21 cellular contexts compared by ENCODE assay signal in the genomic region with DNA sequence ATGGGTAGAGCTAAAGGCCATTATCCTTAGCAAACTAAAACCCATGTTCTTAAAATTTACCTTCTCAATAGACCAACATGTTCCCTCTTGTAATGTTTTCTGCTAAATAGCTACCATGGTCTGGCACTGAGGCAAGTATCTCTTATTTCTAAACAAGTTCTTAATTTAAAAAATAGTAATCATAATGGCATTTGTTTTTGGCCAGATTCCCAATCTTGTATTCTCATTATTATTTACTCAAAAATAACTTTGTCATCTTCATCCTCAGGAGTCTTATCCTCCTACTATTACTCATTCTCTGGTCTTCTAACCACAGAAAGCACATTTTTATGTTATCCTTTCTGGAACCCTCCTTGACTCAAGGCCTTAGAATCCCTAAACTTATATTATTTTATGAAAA.
DNase-seq lines count a peak whose midpoint lies in the region; ATAC-seq, FAIRE-seq and TF ChIP-seq lines count a peak whose summit lies in the region.
"Had no signal": no experiment of that assay in that cellular context is flagged by ENCODE, and none has a peak within 500 bp of the region (broad histone marks: within the 10 kb centered on the region; RNA-seq: fewer than 3 reads in every experiment).

No MANE protein-coding gene starts in this region.

- dilution Hi-C loops in keratinocyte (cut with MboI; ENCODE audit: extremely low pct_ligation_motif_present, low sequenced_read_pairs) = no loop called here

- H3K36me3 ChIP-seq in keratinocyte (ENCODE audit: control insufficient read depth in 2 of 2, extremely low read depth in 1 of 2, insufficient read depth in 2 of 2, low read length in 2 of 2) = no peaks in the 10 kb centered on the region
- H3K36me3 ChIP-seq in gastroesophageal sphincter = no peaks in the 10 kb centered on the region
- no peaks in the 10 kb centered on the region for H3K36me3 ChIP-seq in heart left ventricle
- H3K36me3 ChIP-seq: BLaER1 treated with 17β-estradiol and CSF1 and Interleukin-3, amounts not matched to agents 10 nM and 100 nM; MG63; Peyer's patch had no signal

- no peak for ATAC-seq in gastroesophageal sphincter
- no peak for ATAC-seq in heart left ventricle

- H3K9me3 ChIP-seq in keratinocyte (ENCODE audit: control insufficient read depth, low read depth, low read length) = no peaks in the 10 kb centered on the region
- no peaks in the 10 kb centered on the region for H3K9me3 ChIP-seq in gastroesophageal sphincter
- peaks cover 0 to 9% (median 0%) of the 10 kb centered on the region in 12 donors for H3K9me3 ChIP-seq in heart left ventricle
- H3K9me3 ChIP-seq: BLaER1 treated with 17β-estradiol and CSF1 and Interleukin-3, amounts not matched to agents 10 nM and 100 nM; MG63; Peyer's patch had no signal

- H3K9ac ChIP-seq in keratinocyte (ENCODE audit: control insufficient read depth, extremely low read depth, insufficient read depth, low read length) = peak overlapping the region; percentile 48
- H3K9ac ChIP-seq: BLaER1 treated with 17β-estradiol and CSF1 and Interleukin-3, amounts not matched to agents 10 nM and 100 nM had no signal

- no peak for TF ChIP-seq POLR2A in gastroesophageal sphincter (IDR thresholded peaks at IDR 0.05)
- TF ChIP-seq POLR2A in heart left ventricle (IDR thresholded peaks at IDR 0.05) = no peak

- H4K20me1 ChIP-seq in keratinocyte (ENCODE audit: control insufficient read depth, extremely low read depth, insufficient read depth, low read length) = no peaks in the 10 kb centered on the region
- H4K20me1 ChIP-seq: BLaER1 treated with 17β-estradiol and CSF1 and Interleukin-3, amounts not matched to agents 10 nM and 100 nM had no signal

- H3K4me3 ChIP-seq in epithelial cell of esophagus (ENCODE audit: low read length) (no peak overlapping the region), keratinocyte (ENCODE audit: control insufficient read depth in 2 of 3, extremely low read depth in 1 of 3, insufficient read depth in 2 of 3, low read depth in 1 of 3, low read length in 3 of 3) (no peak overlapping the region), gastroesophageal sphincter (no peak overlapping the region), heart left ventricle (no peak overlapping the region)
- H3K4me3 ChIP-seq: BLaER1 treated with 17β-estradiol and CSF1 and Interleukin-3, amounts not matched to agents 10 nM and 100 nM; MG63; Peyer's patch had no signal

- peak overlapping the region; percentile 80 for H3K27ac ChIP-seq in keratinocyte (ENCODE audit: control insufficient read depth, insufficient read depth, low read length)
- no peak overlapping the region for H3K27ac ChIP-seq in gastroesophageal sphincter
- H3K27ac ChIP-seq in heart left ventricle = no peak overlapping the region
- H3K27ac ChIP-seq: BLaER1 treated with 17β-estradiol and CSF1 and Interleukin-3, amounts not matched to agents 10 nM and 100 nM; Peyer's patch had no signal

- no peak for TF ChIP-seq EP300 in gastroesophageal sphincter (IDR thresholded peaks at IDR 0.05)

- DNase-seq in HS-5 (ENCODE audit: low read depth) = peak; percentile 44
- peak; percentile 95 for DNase-seq in amniotic epithelial cell (ENCODE audit: low read depth)
- peak; percentile 87 for DNase-seq in epithelial cell of esophagus (ENCODE audit: low read depth)
- DNase-seq in keratinocyte (ENCODE audit: low read depth, low spot score) = peak; percentile 66
- DNase-seq in MV-4-11 (lab: John Stamatoyannopoulos, UW) = no peak
- DNase-seq in heart left ventricle = no peak
- DNase-seq in SHP77 treated with DMSO at 0.1 percent for 48 hours (lab: John Stamatoyannopoulos, UW) = no peak
- DNase-seq: CD8-positive, alpha-beta memory T cell; DMS79; H9; KG1; MG63; NCI-H1105; NCI-H1694; NCI-H2107; NCI-H2227 treated with DMSO at 0.1 percent for 48 hours; NCI-H524 treated with DMSO at 0.1 percent for 48 hours; Peyer's patch; Right ventricle myocardium superior had no signal

- no peak overlapping the region for H2AFZ ChIP-seq in keratinocyte (ENCODE audit: control insufficient read depth, low read length)

- H3K4me1 ChIP-seq in keratinocyte (ENCODE audit: control insufficient read depth, extremely low read depth, insufficient read depth, low read length) (peaks cover 11% of the 10 kb centered on the region), gastroesophageal sphincter (no peaks in the 10 kb centered on the region), heart left ventricle (no peaks in the 10 kb centered on the region)
- H3K4me1 ChIP-seq: BLaER1 treated with 17β-estradiol and CSF1 and Interleukin-3, amounts not matched to agents 10 nM and 100 nM; Peyer's patch had no signal

- FAIRE-seq in keratinocyte (lab: Jason Lieb, UNC) = no peak

- H3K27me3 ChIP-seq in keratinocyte (ENCODE audit: control insufficient read depth, extremely low read depth, insufficient read depth, low read length) = no peaks in the 10 kb centered on the region
- H3K27me3 ChIP-seq in gastroesophageal sphincter = no peaks in the 10 kb centered on the region
- no peaks in the 10 kb centered on the region for H3K27me3 ChIP-seq in heart left ventricle
- H3K27me3 ChIP-seq: BLaER1 treated with 17β-estradiol and CSF1 and Interleukin-3, amounts not matched to agents 10 nM and 100 nM; MG63; Peyer's patch had no signal

- peak overlapping the region; percentile 50 for H3K4me2 ChIP-seq in keratinocyte (ENCODE audit: control insufficient read depth, extremely low read depth, insufficient read depth, low read depth, low read length)
- H3K4me2 ChIP-seq: BLaER1 treated with 17β-estradiol and CSF1 and Interleukin-3, amounts not matched to agents 10 nM and 100 nM had no signal

- intact Hi-C loops in heart left ventricle (cut with DNase I) = no loop called here

- H3K79me2 ChIP-seq in keratinocyte (ENCODE audit: control insufficient read depth, insufficient read depth, low read length) = no peaks in the 10 kb centered on the region

- H3K9me1 ChIP-seq in keratinocyte (ENCODE audit: control insufficient read depth, extremely low read depth, insufficient read depth, low read length) = no peaks in the 10 kb centered on the region

- TF ChIP-seq CTCF in epithelial cell of esophagus (IDR thresholded peaks at IDR 0.05; ENCODE audit: insufficient read depth, low read depth, low read length, missing control alignments) (no peak), keratinocyte (optimal IDR thresholded peaks at IDR 0.05 in 1 of 3, IDR thresholded peaks at IDR 0.05 in 1 of 3, conservative IDR thresholded peaks at IDR 0.05 in 1 of 3; ENCODE audit: extremely low read depth in 1 of 3, insufficient read depth in 2 of 3, low read length in 3 of 3) (no peak), gastroesophageal sphincter (IDR thresholded peaks at IDR 0.05) (no peak), heart left ventricle (IDR thresholded peaks at IDR 0.05) (no peak)

Comparison
In these comparisons a context has a peak if more than half of its experiments do, and no peak if none do; other contexts are left out.
1. DNase-seq: peak in HS-5 (single experiment), amniotic epithelial cell (single experiment), epithelial cell of esophagus (single experiment) and keratinocyte (single experiment); none in MV-4-11 (single experiment), heart left ventricle (0 of 5) and SHP77 treated with DMSO at 0.1 percent for 48 hours (single experiment).